In genomic region chr13:98998831-98999634, GRCh38 we compare ENCODE assay signal across 9 cellular contexts. TPM values are rescaled to one million over a fixed set of nuclear protein-coding genes. Genes with fewer than 3 reads are reported as not detected.
A peak's percentile ranks its signal among the peaks of the same experiment; 100 is the strongest.
DNase-seq lines count a peak whose midpoint lies in the region; ATAC-seq and FAIRE-seq lines count a peak whose summit lies in the region.
"Had no signal": no experiment of that assay in that cellular context is flagged by ENCODE, and none has a peak within 500 bp of the region (broad histone marks: within the 10 kb centered on the region; RNA-seq: fewer than 3 reads in every experiment).

No MANE protein-coding gene starts in this region.

- no peaks in the 10 kb centered on the region for H3K9me3 Mint-ChIP-seq in CD8-positive, alpha-beta memory T cell
- no peaks in the 10 kb centered on the region for H3K9me3 Mint-ChIP-seq in activated naive CD8-positive, alpha-beta T cell treated with anti-CD3 and anti-CD28 coated beads for 36 hours
- no peaks in the 10 kb centered on the region for H3K9me3 Mint-ChIP-seq in naive thymus-derived CD4-positive, alpha-beta T cell

- no peaks in the 10 kb centered on the region for H3K27me3 Mint-ChIP-seq in CD8-positive, alpha-beta memory T cell
- H3K27me3 Mint-ChIP-seq in activated naive CD8-positive, alpha-beta T cell treated with anti-CD3 and anti-CD28 coated beads for 36 hours = no peaks in the 10 kb centered on the region
- no peaks in the 10 kb centered on the region for H3K27me3 Mint-ChIP-seq in naive thymus-derived CD4-positive, alpha-beta T cell

- no peak for FAIRE-seq in HTR-8/SVneo (lab: Jason Lieb, UNC)
- FAIRE-seq: G401.6 had no signal

- no peaks in the 10 kb centered on the region for H3K36me3 ChIP-seq in CD8-positive, alpha-beta memory T cell (ENCODE audit: insufficient read depth, low read length)
- H3K36me3 ChIP-seq in naive thymus-derived CD4-positive, alpha-beta T cell (ENCODE audit: control insufficient read depth in 2 of 3, insufficient read depth in 3 of 3, low read length in 3 of 3) = no peaks in the 10 kb centered on the region

- CTCF ChIA-PET in CD8-positive, alpha-beta memory T cell (lab: Charles Lee) = no interaction called here
- CTCF ChIA-PET in naive thymus-derived CD4-positive, alpha-beta T cell (lab: Charles Lee) = interaction anchor here (0.7 kb wide), 1 partner anchor 28 kb away, joined by 3 read pairs; no protein-coding TSS in a partner anchor

- H3K4me3 Mint-ChIP-seq in CD8-positive, alpha-beta memory T cell = peak overlapping the region; percentile 7 to 67 (median 62)
- peak overlapping the region; percentile 5 for H3K4me3 Mint-ChIP-seq in activated naive CD8-positive, alpha-beta T cell treated with anti-CD3 and anti-CD28 coated beads for 36 hours
- peak overlapping the region; percentile 66 to 84 (median 72) for H3K4me3 Mint-ChIP-seq in naive thymus-derived CD4-positive, alpha-beta T cell

- H3K4me1 Mint-ChIP-seq in CD8-positive, alpha-beta memory T cell = peaks cover 76 to 99% (median 98%) of the 10 kb centered on the region in 3 donors
- H3K4me1 Mint-ChIP-seq in activated naive CD8-positive, alpha-beta T cell treated with anti-CD3 and anti-CD28 coated beads for 36 hours = peaks cover 86% of the 10 kb centered on the region
- peaks cover 66 to 100% (median 100%) of the 10 kb centered on the region in 7 donors for H3K4me1 Mint-ChIP-seq in naive thymus-derived CD4-positive, alpha-beta T cell

- H3K36me3 Mint-ChIP-seq in CD8-positive, alpha-beta memory T cell = peaks cover 0 to 6% (median 3%) of the 10 kb centered on the region in 3 donors
- H3K36me3 Mint-ChIP-seq in activated naive CD8-positive, alpha-beta T cell treated with anti-CD3 and anti-CD28 coated beads for 36 hours = peaks cover 5% of the 10 kb centered on the region
- peaks cover 0 to 19% (median 8%) of the 10 kb centered on the region in 5 donors for H3K36me3 Mint-ChIP-seq in naive thymus-derived CD4-positive, alpha-beta T cell

- H3K27ac Mint-ChIP-seq in CD8-positive, alpha-beta memory T cell = peak overlapping the region; percentile 11 to 86 (median 70)
- peak overlapping the region; percentile 70 for H3K27ac Mint-ChIP-seq in activated naive CD8-positive, alpha-beta T cell treated with anti-CD3 and anti-CD28 coated beads for 36 hours
- H3K27ac Mint-ChIP-seq in naive thymus-derived CD4-positive, alpha-beta T cell = peak overlapping the region; percentile 69 to 99 (median 93)

- peak in 3 of 5 donors; percentile 26 to 66 (median 50) for DNase-seq in CD8-positive, alpha-beta memory T cell
- DNase-seq in HT1080 (ENCODE audit: low read depth) = peak; percentile 38
- peak; percentile 38 for DNase-seq in activated naive CD8-positive, alpha-beta T cell treated with anti-CD3 and anti-CD28 coated beads for 36 hours
- peak in 8 of 9 donors; percentile 35 to 77 (median 64) for DNase-seq in naive thymus-derived CD4-positive, alpha-beta T cell
- no peak for DNase-seq in HPDE6-E6E7 (ENCODE audit: extremely low spot score)
- DNase-seq in HTR-8/SVneo (ENCODE audit: insufficient read length, low spot score) = no peak
- no peak for DNase-seq in retina

- H3K9me3 ChIP-seq in CD8-positive, alpha-beta memory T cell (ENCODE audit: low read length) = no peaks in the 10 kb centered on the region
- no peaks in the 10 kb centered on the region for H3K9me3 ChIP-seq in naive thymus-derived CD4-positive, alpha-beta T cell (ENCODE audit: control insufficient read depth in 2 of 3, low read length in 3 of 3)

- POLR2A ChIA-PET in CD8-positive, alpha-beta memory T cell (lab: Charles Lee) = no interaction called here
- POLR2A ChIA-PET in naive thymus-derived CD4-positive, alpha-beta T cell (lab: Charles Lee) = interaction anchor here (0.9 to 6.5 kb wide), 6 partner anchors 14 to 88 kb away, joined by 3 to 47 read pairs (median 6); no protein-coding TSS in a partner anchor

- intact Hi-C loops in naive thymus-derived CD4-positive, alpha-beta T cell (cut with micrococcal nuclease) = loop anchor here in 1 of 2 donors (10.0 kb wide), 1 partner anchor 266 kb away; no protein-coding TSS in a partner anchor

- no peak overlapping the region for H3K27ac ChIP-seq in CD8-positive, alpha-beta memory T cell (ENCODE audit: low read depth, low read length)
- H3K27ac ChIP-seq in naive thymus-derived CD4-positive, alpha-beta T cell (ENCODE audit: low read depth, low read length) = peak overlapping the region; percentile 38

- H3K4me1 ChIP-seq in CD8-positive, alpha-beta memory T cell (ENCODE audit: insufficient read depth, low read length) = peaks cover 93% of the 10 kb centered on the region
- peaks cover 33 to 94% of the 10 kb centered on the region in 2 donors for H3K4me1 ChIP-seq in naive thymus-derived CD4-positive, alpha-beta T cell (ENCODE audit: control insufficient read depth in 2 of 2, insufficient read depth in 2 of 2, low read length in 2 of 2)

- no peaks in the 10 kb centered on the region for H3K27me3 ChIP-seq in CD8-positive, alpha-beta memory T cell (ENCODE audit: insufficient read depth, low read length, poor library complexity, severe bottlenecking)
- no peaks in the 10 kb centered on the region for H3K27me3 ChIP-seq in naive thymus-derived CD4-positive, alpha-beta T cell (ENCODE audit: control insufficient read depth in 2 of 2, insufficient read depth in 2 of 2, low read length in 2 of 2)

- ATAC-seq in naive thymus-derived CD4-positive, alpha-beta T cell = peak; percentile 76
- no peak for ATAC-seq in GM19467 (IDR thresholded peaks at IDR 0.05; ENCODE audit: unreplicated experiment)

- H3K4me3 ChIP-seq in CD8-positive, alpha-beta memory T cell (ENCODE audit: low read length) = peak overlapping the region; percentile 24
- peak overlapping the region; percentile 21 for H3K4me3 ChIP-seq in naive thymus-derived CD4-positive, alpha-beta T cell (ENCODE audit: low read length)

RNA-seq across cellular contexts. Expression of gene DOCK9, which starts 21.2 kb away (rescaled TPM):
- 10 to 100 TPM; 35.4 to 38.9 TPM for total RNA-seq in CD8-positive, alpha-beta memory T cell
- polyA plus RNA-seq in CD8-positive, alpha-beta memory T cell = 23.9 TPM
- 58.1 and 77.7 TPM in 2 replicates for total RNA-seq in HT1080 (2014; rRNA removed; shearing (Covaris generic))
- 57.0 and 70.3 TPM in 2 replicates for polyA plus RNA-seq in HT1080 (2015; cell fraction: cytosol; rRNA removed)
- polyA plus RNA-seq in HT1080 (2015; cell fraction: nucleus; rRNA removed) = 153 and 159 TPM in 2 replicates
- total RNA-seq in activated naive CD8-positive, alpha-beta T cell treated with anti-CD3 and anti-CD28 coated beads for 36 hours = 10 to 100 TPM; 31.9 to 33.5 TPM
- 100 to 1,000 TPM in 4 of 5 experiments, 10 to 100 TPM in 1; 75.1 to 214 (median 128) TPM for total RNA-seq in naive thymus-derived CD4-positive, alpha-beta T cell
- 10 to 100 TPM; 22.2 to 40.2 TPM for polyA plus RNA-seq in naive thymus-derived CD4-positive, alpha-beta T cell

Comparison
In these comparisons a context has a peak if more than half of its experiments do, and no peak if none do; other contexts are left out.
1. DNase-seq: peak in CD8-positive, alpha-beta memory T cell (3 of 5), HT1080 (single experiment), activated naive CD8-positive, alpha-beta T cell treated with anti-CD3 and anti-CD28 coated beads for 36 hours (single experiment) and naive thymus-derived CD4-positive, alpha-beta T cell (8 of 9); none in HPDE6-E6E7 (single experiment), HTR-8/SVneo (single experiment) and retina (single experiment).
2. H3K4me3 Mint-ChIP-seq: peak in every context shown above with its lines; median percentile 72 in naive thymus-derived CD4-positive, alpha-beta T cell; 62 in CD8-positive, alpha-beta memory T cell; 5 in activated naive CD8-positive, alpha-beta T cell treated with anti-CD3 and anti-CD28 coated beads for 36 hours.
3. Peak in every context shown above with its lines, with median percentiles within 50 percentile points of each other: H3K27ac Mint-ChIP-seq.